8 cellular contexts compared by ENCODE assay signal in the genomic region with DNA sequence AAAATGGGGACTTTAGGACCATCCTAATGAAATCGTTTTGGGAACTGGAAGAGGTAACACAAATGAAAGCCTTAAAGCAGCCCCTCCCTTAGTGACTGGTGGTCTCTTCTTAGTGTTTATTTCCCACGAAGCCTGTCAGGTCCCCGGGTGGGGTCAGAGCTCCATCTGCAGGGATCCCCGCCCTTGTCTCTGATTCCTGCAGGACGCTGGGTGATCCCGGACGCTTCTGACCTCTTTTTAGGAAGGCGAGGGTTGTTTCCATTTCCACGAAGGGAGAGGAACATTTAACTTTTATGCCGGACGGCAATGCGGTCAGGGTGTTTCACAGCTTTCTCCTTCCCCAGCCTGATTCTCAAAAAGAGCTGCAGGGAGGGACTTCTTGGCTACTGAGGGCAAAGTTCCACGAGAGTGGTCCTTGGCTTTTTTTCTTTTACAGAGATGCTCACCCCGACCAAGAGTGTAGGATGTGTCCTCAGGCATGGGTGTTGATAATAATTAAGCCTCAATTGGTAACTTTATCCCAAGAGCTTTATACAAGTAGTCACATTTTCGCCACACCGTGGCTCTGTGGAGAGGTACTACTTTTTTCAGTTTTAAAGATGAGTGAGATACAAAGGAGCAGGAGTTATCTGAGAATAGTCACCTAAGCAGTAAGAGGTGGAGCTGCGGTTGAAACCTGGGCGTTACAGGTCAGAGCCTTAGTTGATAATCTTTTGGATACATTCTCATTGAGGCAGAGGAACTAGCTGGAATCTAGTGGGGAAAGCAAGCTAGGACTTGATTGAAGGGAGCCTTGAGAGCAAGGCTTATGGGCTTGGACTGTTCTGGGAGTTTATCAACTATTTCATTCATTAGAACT. TPM values are rescaled to one million over a fixed set of nuclear protein-coding genes. Genes with fewer than 3 reads are reported as not detected.
DNase-seq lines count a peak whose midpoint lies in the region; ATAC-seq and TF ChIP-seq lines count a peak whose summit lies in the region.

No MANE protein-coding gene starts in this region.

- H3K27ac ChIP-seq in 22Rv1: no peak overlapping the region

- H3K4me1 Mint-ChIP-seq in activated T-cell treated with anti-CD3 and anti-CD28 coated beads, Interleukin-2, amount 50 U/mL, for 72 hours (ENCODE audit: low read depth): peaks cover 28% of the 10 kb centered on the region

- peak overlapping the region; percentile 83 for H3K4me3 ChIP-seq in skeletal muscle cell (ENCODE audit: low read depth, low read length)

- no peak for DNase-seq in activated T-cell treated with anti-CD3 and anti-CD28 coated beads, Interleukin-2, amount 50 U/mL, for 72 hours
- DNase-seq in hepatic stellate cell (ENCODE audit: low spot score): peak; percentile 14
- DNase-seq in skeletal muscle cell (ENCODE audit: low read depth): no peak
- DNase-seq in activated effector memory CD4-positive, alpha-beta T cell treated with anti-CD3 and anti-CD28 coated beads, Interleukin-2, amount 50 U/mL, for 16 hours: no peak

- peak; percentile 12 for ATAC-seq in GM18502 (IDR thresholded peaks at IDR 0.05; ENCODE audit: poor library complexity, unreplicated experiment)
- ATAC-seq in activated T-cell treated with anti-CD3 and anti-CD28 coated beads, Interleukin-2, amount 50 U/mL, for 72 hours (replicated peaks in 1 of 2): peak in 1 of 2 donors; percentile 4
- ATAC-seq in GM19023 (IDR thresholded peaks at IDR 0.05; ENCODE audit: unreplicated experiment): no peak
- no peak for ATAC-seq in GM21723 (IDR thresholded peaks at IDR 0.05; ENCODE audit: unreplicated experiment)

- peak overlapping the region; percentile 21 for H3K27ac Mint-ChIP-seq in activated T-cell treated with anti-CD3 and anti-CD28 coated beads, Interleukin-2, amount 50 U/mL, for 72 hours

- H3K36me3 Mint-ChIP-seq in activated T-cell treated with anti-CD3 and anti-CD28 coated beads, Interleukin-2, amount 50 U/mL, for 72 hours (ENCODE audit: insufficient read depth in 2 of 2): peaks cover 24 to 25% of the 10 kb centered on the region in 2 donors

- H3K27me3 Mint-ChIP-seq in activated T-cell treated with anti-CD3 and anti-CD28 coated beads, Interleukin-2, amount 50 U/mL, for 72 hours (ENCODE audit: low read depth): no peaks in the 10 kb centered on the region

- TF ChIP-seq CTCF in 22Rv1 (IDR thresholded peaks at IDR 0.05): peak; percentile 20

- peak overlapping the region; percentile 88 to 94 for H3K4me3 Mint-ChIP-seq in activated T-cell treated with anti-CD3 and anti-CD28 coated beads, Interleukin-2, amount 50 U/mL, for 72 hours

- H3K9me3 Mint-ChIP-seq in activated T-cell treated with anti-CD3 and anti-CD28 coated beads, Interleukin-2, amount 50 U/mL, for 72 hours: peaks cover 12 to 22% of the 10 kb centered on the region in 2 donors

RNA-seq across cellular contexts. Expression of a gene that starts 0.8 kb away (rescaled TPM):
- 1 to 10 TPM; 3.3 TPM for total RNA-seq in activated T-cell treated with anti-CD3 and anti-CD28 coated beads, Interleukin-2, amount 50 U/mL, for 72 hours

RNA-seq across cellular contexts. Expression of a gene that starts 20.9 kb away (rescaled TPM):
- 1 to 10 TPM in 1 of 2 donors, under 1 TPM in 1; 0.81 to 2.5 TPM for total RNA-seq in activated T-cell treated with anti-CD3 and anti-CD28 coated beads, Interleukin-2, amount 50 U/mL, for 72 hours

RNA-seq across cellular contexts. Expression of a gene that starts 21.4 kb away (rescaled TPM):
- 10 to 100 TPM; 23.6 to 26.3 TPM for total RNA-seq in activated T-cell treated with anti-CD3 and anti-CD28 coated beads, Interleukin-2, amount 50 U/mL, for 72 hours

RNA-seq across cellular contexts. Expression of a gene that starts 40.4 kb away (rescaled TPM):
- total RNA-seq in activated T-cell treated with anti-CD3 and anti-CD28 coated beads, Interleukin-2, amount 50 U/mL, for 72 hours: 1 to 10 TPM; 1.9 to 3.0 TPM

RNA-seq across cellular contexts. Expression of a gene that starts 47.6 kb away (rescaled TPM):
- total RNA-seq in activated T-cell treated with anti-CD3 and anti-CD28 coated beads, Interleukin-2, amount 50 U/mL, for 72 hours: 1 to 10 TPM; 2.7 to 3.0 TPM
